1 cellular context compared by ENCODE assay signal in the genomic region with DNA sequence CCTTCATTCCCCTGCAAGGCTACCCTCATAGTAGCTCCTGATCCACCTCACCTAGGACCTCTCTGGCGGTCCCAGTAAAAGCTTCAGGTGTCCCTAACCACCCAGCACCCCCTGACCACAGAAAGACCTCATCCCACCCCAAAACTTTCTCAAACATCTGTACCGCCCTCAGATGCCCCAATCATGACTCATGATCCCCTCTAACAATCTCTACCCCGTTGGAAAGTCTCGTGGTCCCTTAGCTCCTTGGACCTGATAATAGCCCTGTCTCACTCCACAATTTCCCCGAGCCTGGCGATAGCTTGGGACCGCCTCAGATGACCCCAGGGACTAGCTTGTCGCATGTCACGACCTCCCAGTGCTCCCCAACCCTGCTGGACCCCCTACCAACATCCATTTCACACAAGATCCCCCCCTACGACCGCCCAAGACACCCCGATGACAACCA.
A peak's percentile ranks its signal among the peaks of the same experiment; 100 is the strongest.
TF ChIP-seq lines count a peak whose summit lies in the region.

No MANE protein-coding gene starts in this region.

TF ChIP-seq in H1, 55 proteins besides CTCF, POLR2A, EP300 and RAD21:
- TF ChIP-seq KDM5A (IDR thresholded peaks at IDR 0.05; ENCODE audit: low read length): 0 out of 2 replicates have a peak, but pooled peaks have one; percentile 2
- no peak for TF ChIP-seq BCL11A (IDR thresholded peaks at IDR 0.05; ENCODE audit: low read depth in 2 of 2, low read length in 2 of 2)
- TF ChIP-seq PHF8 (conservative IDR thresholded peaks at IDR 0.05; ENCODE audit: low read depth, low read length): no peak
- no peak for TF ChIP-seq HDAC6 (IDR thresholded peaks at IDR 0.05; ENCODE audit: low read depth, low read length)
- TF ChIP-seq CBX5 (IDR thresholded peaks at IDR 0.05; ENCODE audit: low read depth, low read length): no peak
- TF ChIP-seq BRCA1 (IDR thresholded peaks at IDR 0.05; ENCODE audit: low read depth, low read length): no peak
- TF ChIP-seq HDAC2 (IDR thresholded peaks at IDR 0.05; ENCODE audit: borderline replicate concordance in 1 of 2, low read depth in 2 of 2, low read length in 2 of 2): peak in 1 of 2 experiments; percentile 13; a peak in 1 of 4 replicates
- TF ChIP-seq JUND (IDR thresholded peaks at IDR 0.05; ENCODE audit: low read length): no peak
- no peak for TF ChIP-seq KDM1A (IDR thresholded peaks at IDR 0.05; ENCODE audit: borderline replicate concordance, low read length)
- TF ChIP-seq SP1 (IDR thresholded peaks at IDR 0.05; ENCODE audit: low read depth, low read length): no peak
- TF ChIP-seq RBBP5 (IDR thresholded peaks at IDR 0.05; ENCODE audit: borderline replicate concordance, low read depth, low read length): no peak
- TF ChIP-seq, protein P1, sequence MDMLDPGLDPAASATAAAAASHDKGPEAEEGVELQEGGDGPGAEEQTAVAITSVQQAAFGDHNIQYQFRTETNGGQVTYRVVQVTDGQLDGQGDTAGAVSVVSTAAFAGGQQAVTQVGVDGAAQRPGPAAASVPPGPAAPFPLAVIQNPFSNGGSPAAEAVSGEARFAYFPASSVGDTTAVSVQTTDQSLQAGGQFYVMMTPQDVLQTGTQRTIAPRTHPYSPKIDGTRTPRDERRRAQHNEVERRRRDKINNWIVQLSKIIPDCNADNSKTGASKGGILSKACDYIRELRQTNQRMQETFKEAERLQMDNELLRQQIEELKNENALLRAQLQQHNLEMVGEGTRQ (IDR thresholded peaks at IDR 0.05; ENCODE audit: low read length): no peak
